In the genomic region with DNA sequence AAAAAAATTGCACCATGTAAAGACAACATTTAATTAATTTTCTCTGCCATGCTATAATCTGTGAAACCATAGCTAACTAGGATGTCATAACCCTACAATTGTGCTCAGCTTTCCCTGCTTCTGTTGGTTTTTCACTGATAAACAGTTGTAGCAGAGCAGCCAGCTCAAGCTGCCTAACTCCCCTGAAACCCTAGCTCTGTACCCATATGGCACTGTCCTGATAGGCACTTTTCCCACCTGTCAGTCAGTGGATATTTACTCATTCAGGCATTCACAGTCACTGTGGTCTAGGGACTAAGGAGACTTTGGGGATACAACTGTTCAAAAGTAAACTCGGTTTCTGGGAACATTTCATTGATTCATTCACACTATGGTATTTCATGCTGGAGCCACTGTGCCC, we compare ENCODE assay signal across 16 cellular contexts.
"Had no signal": no experiment of that assay in that cellular context is flagged by ENCODE, and none has a peak within 500 bp of the region (broad histone marks: within the 10 kb centered on the region; RNA-seq: fewer than 3 reads in every experiment).

No MANE protein-coding gene starts in this region.

- H3K27ac ChIP-seq: cardiac muscle cell, gastrocnemius medialis, heart right ventricle, left ventricle myocardium inferior, psoas muscle, suprapubic skin, transverse colon, vagina had no signal

- H3K36me3 ChIP-seq: cardiac muscle cell, gastrocnemius medialis, heart right ventricle, left ventricle myocardium inferior, suprapubic skin, transverse colon, vagina had no signal

- H3K4me1 ChIP-seq: gastrocnemius medialis, heart right ventricle, left ventricle myocardium inferior, psoas muscle, suprapubic skin, transverse colon, vagina had no signal

- ATAC-seq: esophagus mucosa, gastrocnemius medialis, heart right ventricle, psoas muscle, right cardiac atrium had no signal

- H3K27me3 ChIP-seq: cardiac muscle cell, gastrocnemius medialis, heart right ventricle, suprapubic skin, transverse colon, vagina had no signal

- H3K9me3 ChIP-seq: gastrocnemius medialis, psoas muscle, suprapubic skin, transverse colon, vagina had no signal

- H3K4me3 ChIP-seq: cardiac muscle cell, gastrocnemius medialis, heart right ventricle, left ventricle myocardium inferior, psoas muscle, suprapubic skin, transverse colon, vagina had no signal

- DNase-seq: activated CD4-positive, alpha-beta T cell treated with anti-CD3 and anti-CD28 coated beads, Interleukin-2, amount 50 U/mL, for 4 hours; activated gamma-delta T cell treated with Interleukin-2 at 50 U/mL for 16 hours; effector CD8-positive, alpha-beta T cell; gastrocnemius medialis; heart right ventricle; left ventricle myocardium inferior; mammary epithelial cell; midbrain; psoas muscle; right cardiac atrium; stimulated activated CD4-positive, alpha-beta T cell treated with anti-CD3 and anti-CD28 coated beads, Interleukin-2, amount 100 ng/mL, for 24 hours; transverse colon had no signal
